10 cellular contexts compared by ENCODE assay signal in the genomic region with DNA sequence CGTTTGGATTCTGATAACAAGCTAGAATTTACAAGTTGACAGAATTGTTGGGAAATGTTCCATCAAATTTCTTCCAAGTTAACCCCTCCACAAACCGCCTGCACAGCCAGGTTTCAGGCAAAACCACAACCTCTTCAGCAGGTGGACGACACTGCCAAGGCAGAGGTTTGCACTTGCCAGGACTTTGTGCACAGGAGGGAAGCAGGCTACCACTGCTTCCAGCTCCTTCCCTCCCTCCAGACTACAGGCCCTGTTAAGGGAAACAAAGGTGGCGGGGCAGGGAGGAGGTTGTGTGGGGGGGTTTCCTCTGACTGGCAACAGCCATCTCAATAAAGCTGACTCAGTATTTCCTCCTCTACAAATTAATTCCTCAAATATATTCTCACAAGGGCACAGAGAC. TPM values are rescaled to one million over a fixed set of nuclear protein-coding genes. Genes with fewer than 3 reads are reported as not detected.
DNase-seq lines count a peak whose midpoint lies in the region; ATAC-seq, FAIRE-seq and TF ChIP-seq lines count a peak whose summit lies in the region.
"Had no signal": no experiment of that assay in that cellular context is flagged by ENCODE, and none has a peak within 500 bp of the region (broad histone marks: within the 10 kb centered on the region; RNA-seq: fewer than 3 reads in every experiment).

No MANE protein-coding gene starts in this region.

- POLR2A ChIA-PET in HepG2 (lab: Yijun Ruan, JAX): interaction anchor here (1.5 to 1.9 kb wide), 2 partner anchors 23 to 30 kb away, joined by 3 to 8 read pairs; no protein-coding TSS in a partner anchor

- peak overlapping the region; percentile 2; the same call in 1 of the 2 replicates for H3K9ac ChIP-seq in HepG2 (ENCODE audit: insufficient read depth, low read depth, low read length)

- in situ Hi-C loops in HepG2 (cut with HindIII; ENCODE audit: extremely low pct_ligation_motif_present, low pct_unique_long_range_greater_than_20kb): no loop called here

- H3K9me3 ChIP-seq in HepG2 (ENCODE audit: low read length): no peaks in the 10 kb centered on the region
- no peaks in the 10 kb centered on the region for H3K9me3 ChIP-seq in thymus (ENCODE audit: control insufficient read depth)

- CTCF ChIA-PET in HepG2 (lab: Yijun Ruan, JAX; ENCODE audit: low intra/inter-chr PET ratio, low total read pairs): no interaction called here

- no peaks in the 10 kb centered on the region for H3K27me3 Mint-ChIP-seq in activated naive CD8-positive, alpha-beta T cell treated with anti-CD3 and anti-CD28 coated beads for 36 hours

- peak; percentile 32 for ATAC-seq in HepG2
- no peak for ATAC-seq in HG03565 (IDR thresholded peaks at IDR 0.05; ENCODE audit: unreplicated experiment)
- ATAC-seq in HG02870 (IDR thresholded peaks at IDR 0.05; ENCODE audit: unreplicated experiment): no peak
- ATAC-seq in foreskin keratinocyte: no peak

- TF ChIP-seq CTCF in HepG2 (CRISPR knock-in tag; IDR thresholded peaks at IDR 0.05): no peak
- no peak for TF ChIP-seq CTCF in foreskin keratinocyte (conservative IDR thresholded peaks at IDR 0.05)

- H3K4me1 ChIP-seq in HepG2 (ENCODE audit: insufficient read depth, low read length) (peaks cover 45% of the 10 kb centered on the region), thymus (ENCODE audit: control insufficient read depth, insufficient read depth, low read length) (peaks cover 50% of the 10 kb centered on the region), foreskin keratinocyte (peaks cover 3% of the 10 kb centered on the region)

- H3K4me1 Mint-ChIP-seq in activated naive CD8-positive, alpha-beta T cell treated with anti-CD3 and anti-CD28 coated beads for 36 hours: peaks cover 73% of the 10 kb centered on the region

- DNase-seq in NK-92 treated with Interleukin-12 subunit alpha and Interleukin-12 subunit beta, amount 100 ng/mL, for 24 hours (lab: John Stamatoyannopoulos, UW): peak; percentile 58
- DNase-seq in NK-92 (lab: John Stamatoyannopoulos, UW; ENCODE audit: unreplicated experiment) (no peak), HepG2 (ENCODE audit: low spot score) (no peak), foreskin keratinocyte (no peak)
- DNase-seq in activated naive CD8-positive, alpha-beta T cell treated with anti-CD3 and anti-CD28 coated beads for 36 hours: peak; percentile 45

- H3K4me3 Mint-ChIP-seq in activated naive CD8-positive, alpha-beta T cell treated with anti-CD3 and anti-CD28 coated beads for 36 hours: peak overlapping the region; percentile 64

- TF ChIP-seq POLR2A in HepG2 (IDR thresholded peaks at IDR 0.05; ENCODE audit: insufficient read depth in 1 of 2, low read depth in 2 of 2, low read length in 2 of 2): no peak

- no peak for TF ChIP-seq RAD21 in HepG2 (CRISPR knock-in tag; IDR thresholded peaks at IDR 0.05)

- peak overlapping the region; percentile 37 for H2AFZ ChIP-seq in HepG2 (ENCODE audit: low read length)

- intact Hi-C loops in HepG2 (cut with micrococcal nuclease; ENCODE audit: unreplicated experiment): no loop called here

- H3K79me2 ChIP-seq in HepG2 (ENCODE audit: insufficient read depth, low read length): no peaks in the 10 kb centered on the region

- no peaks in the 10 kb centered on the region for H3K9me3 Mint-ChIP-seq in activated naive CD8-positive, alpha-beta T cell treated with anti-CD3 and anti-CD28 coated beads for 36 hours

- TF ChIP-seq EP300 in HepG2 (IDR thresholded peaks at IDR 0.05; ENCODE audit: low read depth in 2 of 2, low read length in 2 of 2): no peak
- TF ChIP-seq EP300 in HepG2 (CRISPR knock-in tag; IDR thresholded peaks at IDR 0.05; ENCODE audit: borderline replicate concordance): no peak

- H3K27ac ChIP-seq in HepG2 (ENCODE audit: extremely low read length, insufficient read depth, low read length) (peak overlapping the region; percentile 61), thymus (ENCODE audit: low read depth) (peak overlapping the region; percentile 93), foreskin keratinocyte (no peak overlapping the region)

- H3K4me3 ChIP-seq in HepG2 (replicated peaks in 1 of 3; ENCODE audit: insufficient read depth in 1 of 3, low read depth in 2 of 3, low read length in 3 of 3): no peak overlapping the region
- no peak overlapping the region for H3K4me3 ChIP-seq in thymus (ENCODE audit: low read length)

- H3K36me3 ChIP-seq in HepG2 (replicated peaks in 1 of 2; ENCODE audit: control insufficient read depth in 1 of 2, insufficient read depth in 2 of 2, low read length in 2 of 2): peaks cover 0 to 4% of the 10 kb centered on the region in 2 experiments; a peak in 1 of 5 replicates
- peaks cover 8% of the 10 kb centered on the region for H3K36me3 ChIP-seq in thymus (ENCODE audit: control insufficient read depth, insufficient read depth)

- H3K4me2 ChIP-seq in HepG2 (ENCODE audit: low read depth, low read length): peak overlapping the region; percentile 50

- peak overlapping the region; percentile 87 for H3K27ac Mint-ChIP-seq in activated naive CD8-positive, alpha-beta T cell treated with anti-CD3 and anti-CD28 coated beads for 36 hours

- H4K20me1 ChIP-seq in HepG2 (ENCODE audit: insufficient read depth, low read length): no peaks in the 10 kb centered on the region

- peaks cover 45% of the 10 kb centered on the region for H3K36me3 Mint-ChIP-seq in activated naive CD8-positive, alpha-beta T cell treated with anti-CD3 and anti-CD28 coated beads for 36 hours

- no TSS peak for BruUV-seq in HepG2 (replicated peaks; lab: Mats Ljungman, UMichigan)

- 64% methylated on average over 4 of the region's 4 CpGs for WGBS in HepG2 (ENCODE audit: low lambda C conversion rate)
- 16% methylated on average over 4 of the region's 4 CpGs for whole genome bisulfite sequencing in thymus

- H3K27me3 ChIP-seq in HepG2 (ENCODE audit: control insufficient read depth in 1 of 2, insufficient read depth in 2 of 2, low read length in 2 of 2) (no peaks in the 10 kb centered on the region), thymus (ENCODE audit: control insufficient read depth, insufficient read depth) (no peaks in the 10 kb centered on the region), foreskin keratinocyte (no peaks in the 10 kb centered on the region)

- peak; percentile 23 for FAIRE-seq in HepG2 (lab: Jason Lieb, UNC)

TF ChIP-seq in HepG2, 621 proteins besides CTCF, POLR2A, EP300 and RAD21 (continues in another document):
- TF ChIP-seq MAFF (IDR thresholded peaks at IDR 0.05; ENCODE audit: low read depth, low read length) (peak; percentile 88), MAFK (conservative IDR thresholded peaks at IDR 0.05 in 1 of 2, IDR thresholded peaks at IDR 0.05 in 1 of 2; ENCODE audit: low read length in 2 of 2) (peak; percentile 82 to 93)

RNA-seq across cellular contexts. Expression of gene TBC1D2B, which starts 42.2 kb away (rescaled TPM):
- total RNA-seq in activated naive CD8-positive, alpha-beta T cell treated with anti-CD3 and anti-CD28 coated beads for 36 hours: 10 to 100 TPM; 39.4 to 44.1 TPM
- total RNA-seq in HepG2 (2016; rRNA removed; fragmentation: Illumina TruSeq; extraction: Trizol): 7.9 and 10.1 TPM in 2 replicates
- total RNA-seq in HepG2 (2016; cell fraction: cytosol; rRNA removed; fragmentation: Illumina TruSeq; extraction: Trizol; ENCODE audit: low read depth): 4.1 and 5.1 TPM in 2 replicates
- 7.4 and 10.4 TPM in 2 replicates for total RNA-seq in HepG2 (2016; cell fraction: insoluble cytoplasmic fraction; rRNA removed; fragmentation: Illumina TruSeq; extraction: Trizol)
- 4.5 and 5.3 TPM in 2 replicates for total RNA-seq in HepG2 (2016; cell fraction: membrane; rRNA removed; fragmentation: Illumina TruSeq; extraction: Trizol)
- total RNA-seq in HepG2 (2016; cell fraction: nucleus; rRNA removed; fragmentation: Illumina TruSeq; extraction: Trizol): 12.1 and 12.6 TPM in 2 replicates
- polyA plus RNA-seq in HepG2 (2011; rRNA removed): 14.4 and 18.8 TPM in 2 replicates
- 8.9 and 11.2 TPM in 2 replicates for polyA plus RNA-seq in HepG2 (2011; cell fraction: cytosol; rRNA removed)
- polyA plus RNA-seq in HepG2 (2011; cell fraction: nucleus; rRNA removed): 36.0 and 41.0 TPM in 2 replicates
- polyA plus RNA-seq in HepG2 (2012): 7.6 and 13.3 TPM in 2 replicates
- polyA plus RNA-seq in HepG2 (2016; cell fraction: cytosol; fragmentation: Illumina TruSeq; extraction: Trizol; ENCODE audit: low read depth): 0.70 and 0.78 TPM in 2 replicates
- polyA plus RNA-seq in HepG2 (2016; cell fraction: insoluble cytoplasmic fraction; fragmentation: Illumina TruSeq; extraction: Trizol; ENCODE audit: low read depth): 5.9 and 9.0 TPM in 2 replicates
- polyA plus RNA-seq in HepG2 (2016; cell fraction: membrane; fragmentation: Illumina TruSeq; extraction: Trizol; ENCODE audit: low read depth): 1.7 and 1.9 TPM in 2 replicates
- polyA plus RNA-seq in HepG2 (2016; cell fraction: nucleus; fragmentation: Illumina TruSeq; extraction: Trizol; ENCODE audit: insufficient read depth, low read depth): 16.5 and 18.2 TPM in 2 replicates
- 27.1 and 31.4 TPM in 2 replicates for polyA minus RNA-seq in HepG2 (2011; rRNA and poly(A)+ RNA removed; ENCODE audit: low replicate concordance)
- 8.7 and 10.4 TPM in 2 replicates for polyA minus RNA-seq in HepG2 (2011; cell fraction: cytosol; rRNA and poly(A)+ RNA removed)
- 28.2 and 32.3 TPM in 2 replicates for polyA minus RNA-seq in HepG2 (2011; cell fraction: nucleus; rRNA and poly(A)+ RNA removed)
- polyA plus RNA-seq in thymus: 20.0 TPM
- total RNA-seq in foreskin keratinocyte: 24.4 and 28.7 TPM in 2 replicates
- polyA plus RNA-seq in foreskin keratinocyte: 10.6 and 11.9 TPM in 2 replicates

RNA-seq across cellular contexts. Expression of gene SH2D7, which starts 57.0 kb away (rescaled TPM):
- not detected for total RNA-seq in activated naive CD8-positive, alpha-beta T cell treated with anti-CD3 and anti-CD28 coated beads for 36 hours
- total RNA-seq in HepG2 (2016; rRNA removed; fragmentation: Illumina TruSeq; extraction: Trizol) (not detected in 2 replicates), foreskin keratinocyte (not detected in 2 replicates)
- not detected in 2 replicates for total RNA-seq in HepG2 (2016; cell fraction: cytosol; rRNA removed; fragmentation: Illumina TruSeq; extraction: Trizol; ENCODE audit: low read depth)
- total RNA-seq in HepG2 (2016; cell fraction: insoluble cytoplasmic fraction; rRNA removed; fragmentation: Illumina TruSeq; extraction: Trizol): not detected in 2 replicates
- total RNA-seq in HepG2 (2016; cell fraction: membrane; rRNA removed; fragmentation: Illumina TruSeq; extraction: Trizol): not detected in 2 replicates
- total RNA-seq in HepG2 (2016; cell fraction: nucleus; rRNA removed; fragmentation: Illumina TruSeq; extraction: Trizol): not detected in 2 replicates
- polyA plus RNA-seq in HepG2 (2011; rRNA removed) (not detected in 2 replicates), thymus (0.05 TPM), foreskin keratinocyte (not detected in 2 replicates)
- not detected in 2 replicates for polyA plus RNA-seq in HepG2 (2011; cell fraction: cytosol; rRNA removed)
- polyA plus RNA-seq in HepG2 (2011; cell fraction: nucleus; rRNA removed): not detected in 2 replicates
- polyA plus RNA-seq in HepG2 (2012): 0.05 TPM in 1 of 2 replicates, not detected in the other
- polyA plus RNA-seq in HepG2 (2016; cell fraction: cytosol; fragmentation: Illumina TruSeq; extraction: Trizol; ENCODE audit: low read depth): not detected in 2 replicates
- not detected in 2 replicates for polyA plus RNA-seq in HepG2 (2016; cell fraction: insoluble cytoplasmic fraction; fragmentation: Illumina TruSeq; extraction: Trizol; ENCODE audit: low read depth)
- polyA plus RNA-seq in HepG2 (2016; cell fraction: membrane; fragmentation: Illumina TruSeq; extraction: Trizol; ENCODE audit: low read depth): not detected in 2 replicates
- polyA plus RNA-seq in HepG2 (2016; cell fraction: nucleus; fragmentation: Illumina TruSeq; extraction: Trizol; ENCODE audit: insufficient read depth, low read depth): not detected in 2 replicates
- not detected in 2 replicates for polyA minus RNA-seq in HepG2 (2011; rRNA and poly(A)+ RNA removed; ENCODE audit: low replicate concordance)
- polyA minus RNA-seq in HepG2 (2011; cell fraction: cytosol; rRNA and poly(A)+ RNA removed): not detected in 2 replicates
- not detected in 2 replicates for polyA minus RNA-seq in HepG2 (2011; cell fraction: nucleus; rRNA and poly(A)+ RNA removed)
- total RNA-seq: A673 had no signal
- polyA plus RNA-seq: esophagus had no signal

Comparison
In these comparisons a context has a peak if more than half of its experiments do, and no peak if none do; other contexts are left out.
1. DNase-seq: peak in NK-92 treated with Interleukin-12 subunit alpha and Interleukin-12 subunit beta, amount 100 ng/mL, for 24 hours (single experiment) and activated naive CD8-positive, alpha-beta T cell treated with anti-CD3 and anti-CD28 coated beads for 36 hours (single experiment); none in NK-92 (single experiment), HepG2 (single experiment) and foreskin keratinocyte (0 of 2).